Comparison of ENCODE assay signal across 23 cellular contexts in the genomic region with DNA sequence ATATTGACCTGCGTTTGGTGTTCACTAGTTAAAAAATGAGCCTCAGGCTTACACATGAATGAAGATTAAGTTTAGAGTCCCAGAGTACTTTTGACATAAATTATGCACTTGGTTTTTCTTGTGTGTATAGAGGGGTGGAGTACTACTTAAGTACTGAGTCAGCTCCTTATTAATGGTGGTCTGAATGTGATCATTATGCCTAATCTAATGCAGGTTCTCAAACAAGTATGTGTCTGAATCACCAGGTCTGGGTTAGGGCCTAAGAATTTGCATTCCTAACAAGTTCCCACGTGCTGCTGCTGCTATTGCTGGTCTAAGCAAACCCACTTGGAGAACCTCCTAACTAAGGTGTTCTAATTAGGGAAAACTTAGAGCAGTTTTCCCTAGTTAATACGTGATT. TPM values are rescaled to one million over a fixed set of nuclear protein-coding genes. Genes with fewer than 3 reads are reported as not detected.
DNase-seq lines count a peak whose midpoint lies in the region; ATAC-seq and TF ChIP-seq lines count a peak whose summit lies in the region.
"Had no signal": no experiment of that assay in that cellular context is flagged by ENCODE, and none has a peak within 500 bp of the region (broad histone marks: within the 10 kb centered on the region; RNA-seq: fewer than 3 reads in every experiment).

No MANE protein-coding gene starts in this region.

- H3K4me3 Mint-ChIP-seq in nephron progenitor cell: no peak overlapping the region
- H3K4me3 Mint-ChIP-seq: CD4-positive, alpha-beta T cell; memory B cell had no signal

- no peaks in the 10 kb centered on the region for H4K20me1 ChIP-seq in PC-3 (ENCODE audit: low read length)

- H3K36me3 ChIP-seq in BJ (ENCODE audit: control insufficient read depth, insufficient read depth, low read length) (peaks cover 3% of the 10 kb centered on the region), PC-3 (ENCODE audit: low read depth, low read length) (peaks cover 15% of the 10 kb centered on the region)

- H3K27ac ChIP-seq in PC-3 (ENCODE audit: low read length): no peak overlapping the region
- peak overlapping the region; percentile 42 for H3K27ac ChIP-seq in epithelial cell of prostate
- H3K27ac ChIP-seq: adrenal gland had no signal

- intact Hi-C loops in PC-3 (cut with micrococcal nuclease): no loop called here

- H2AFZ ChIP-seq in PC-3 (ENCODE audit: low read length): no peak overlapping the region

- POLR2A ChIA-PET in BJ (lab: Charles Lee) (no interaction called here), PC-3 (lab: Charles Lee; ENCODE audit: unreplicated experiment) (no interaction called here)

- H3K27ac Mint-ChIP-seq in nephron progenitor cell: peak overlapping the region; percentile 75
- H3K27ac Mint-ChIP-seq: CD4-positive, alpha-beta T cell; memory B cell had no signal

- DNase-seq in BJ (ENCODE audit: low read depth) (peak; percentile 39), PC-3 (peak; percentile 25), epithelial cell of prostate (ENCODE audit: low read depth, low spot score) (peak; percentile 87), nephron progenitor cell (no peak), NCI-H345 (lab: John Stamatoyannopoulos, UW) (no peak), globus pallidus (ENCODE audit: low spot score) (no peak), occipital lobe (lab: John Stamatoyannopoulos, UW) (no peak)
- no peak for DNase-seq in stimulated activated naive CD4-positive, alpha-beta T cell treated with Interleukin-2 at 50 U/mL for 16 hours (lab: John Stamatoyannopoulos, UW)
- DNase-seq: ACHN; activated naive CD4-positive, alpha-beta T cell; activated T-cell treated with anti-CD3 and anti-CD28 coated beads, Interleukin-2, amount 50 U/mL, for 1 hour; CD4-positive, alpha-beta T cell; central memory CD4-positive, alpha-beta T cell; KBM-7; kidney glomerular epithelial cell; NCI-H2171; NCI-H526 treated with DMSO at 0.1 percent for 48 hours; nucleus accumbens had no signal

- CTCF ChIA-PET in BJ (lab: Yijun Ruan, JAX) (interaction anchor here (1.1 to 1.5 kb wide), 2 partner anchors 13 to 100 kb away, joined by 3 to 5 read pairs; no protein-coding TSS in a partner anchor), PC-3 (lab: Charles Lee) (no interaction called here)

- no peaks in the 10 kb centered on the region for H3K27me3 ChIP-seq in BJ (ENCODE audit: control insufficient read depth, insufficient read depth, low read length)
- H3K27me3 ChIP-seq in PC-3 (ENCODE audit: low read length): no peaks in the 10 kb centered on the region
- H3K27me3 ChIP-seq: adrenal gland had no signal

- H3K9me3 ChIP-seq in PC-3 (ENCODE audit: low read length): no peaks in the 10 kb centered on the region
- H3K9me3 ChIP-seq: adrenal gland had no signal

- H3K4me1 ChIP-seq in PC-3 (ENCODE audit: insufficient read depth, low read length): no peaks in the 10 kb centered on the region
- H3K4me1 ChIP-seq: adrenal gland had no signal

- H3F3A ChIP-seq in PC-3 (ENCODE audit: low read length, unreplicated experiment): no peaks in the 10 kb centered on the region

- H3K9ac ChIP-seq in PC-3 (ENCODE audit: low read length): no peak overlapping the region

- H3K36me3 Mint-ChIP-seq in nephron progenitor cell (ENCODE audit: low read depth): peaks cover 63% of the 10 kb centered on the region

- no peaks in the 10 kb centered on the region for H3K4me1 Mint-ChIP-seq in nephron progenitor cell
- H3K4me1 Mint-ChIP-seq: memory B cell had no signal

- peak; percentile 80 for ATAC-seq in PC-3
- ATAC-seq: HCT116, Right ventricle myocardium inferior had no signal

- no peaks in the 10 kb centered on the region for H3K27me3 Mint-ChIP-seq in nephron progenitor cell (ENCODE audit: low read depth, poor library complexity)
- H3K27me3 Mint-ChIP-seq: CD4-positive, alpha-beta T cell; memory B cell had no signal

- no peaks in the 10 kb centered on the region for H3K79me2 ChIP-seq in PC-3 (ENCODE audit: low read length)

- H3K4me3 ChIP-seq in BJ (ENCODE audit: low read depth, low read length) (no peak overlapping the region), PC-3 (ENCODE audit: low read length) (no peak overlapping the region)
- H3K4me3 ChIP-seq: adrenal gland had no signal

- H3K4me2 ChIP-seq in PC-3 (ENCODE audit: low read length): no peak overlapping the region

- no peak for TF ChIP-seq CTCF in BJ (IDR thresholded peaks at IDR 0.05; ENCODE audit: insufficient read depth, low read depth, low read length)
- no peak for TF ChIP-seq CTCF in PC-3 (conservative IDR thresholded peaks at IDR 0.05; ENCODE audit: low read depth, low read length)
- no peak for TF ChIP-seq CTCF in nephron progenitor cell (IDR thresholded peaks at IDR 0.05)

- H3K9me2 ChIP-seq in PC-3 (replicated peaks; ENCODE audit: low read length): no peaks in the 10 kb centered on the region

- no peaks in the 10 kb centered on the region for H3K9me3 Mint-ChIP-seq in nephron progenitor cell
- H3K9me3 Mint-ChIP-seq: CD4-positive, alpha-beta T cell; memory B cell had no signal

- BruUV-seq in PC-3 (replicated peaks; lab: Mats Ljungman, UMichigan): no TSS peak

RNA-seq across cellular contexts. Expression of a gene that starts 30.7 kb away (rescaled TPM):
- polyA plus RNA-seq in BJ (2011; rRNA removed): 0.02 TPM in 1 of 2 replicates, not detected in the other
- polyA minus RNA-seq in BJ (2011; rRNA and poly(A)+ RNA removed): not detected in 2 replicates
- 1.4 and 3.2 TPM in 2 replicates for total RNA-seq in PC-3 (2014; rRNA removed)
- 7.0 TPM for total RNA-seq in occipital lobe
- total RNA-seq: glomerular endothelial cell had no signal

Comparison
In these comparisons a context has a peak if more than half of its experiments do, and no peak if none do; other contexts are left out.
1. DNase-seq: peak in BJ (single experiment), PC-3 (single experiment) and epithelial cell of prostate (single experiment); none in nephron progenitor cell (single experiment), NCI-H345 (single experiment), globus pallidus (single experiment), stimulated activated naive CD4-positive, alpha-beta T cell treated with Interleukin-2 at 50 U/mL for 16 hours (single experiment) and occipital lobe (single experiment).